Comparison of ENCODE assay signal across 22 cellular contexts in the genomic region with DNA sequence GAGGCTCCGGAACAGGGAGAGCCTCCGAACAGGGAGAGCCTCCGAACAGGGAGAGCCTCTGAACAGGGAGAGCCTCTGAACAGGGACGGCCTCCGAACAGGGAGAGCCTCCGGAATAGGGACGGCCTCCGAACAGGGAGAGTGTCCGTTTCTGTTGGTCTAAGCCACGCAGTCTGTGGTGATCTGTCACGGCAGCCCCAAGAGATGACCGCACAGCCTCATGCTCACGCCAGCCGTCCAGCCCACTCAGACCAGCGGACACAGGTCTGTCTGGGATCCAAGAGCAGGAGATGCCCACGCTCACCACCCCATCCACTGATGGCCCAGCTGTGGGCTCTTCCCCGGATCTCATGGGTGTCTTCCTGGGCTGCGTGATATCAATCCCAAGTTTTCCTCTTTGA. TPM values are rescaled to one million over a fixed set of nuclear protein-coding genes. Genes with fewer than 3 reads are reported as not detected.
DNase-seq lines count a peak whose midpoint lies in the region; ATAC-seq, FAIRE-seq and TF ChIP-seq lines count a peak whose summit lies in the region.
"Had no signal": no experiment of that assay in that cellular context is flagged by ENCODE, and none has a peak within 500 bp of the region (broad histone marks: within the 10 kb centered on the region; RNA-seq: fewer than 3 reads in every experiment).

No MANE protein-coding gene starts in this region.

- peaks cover 0 to 42% (median 17%) of the 10 kb centered on the region in 7 donors for H3K27me3 ChIP-seq in spleen (replicated peaks in 1 of 7)

- H3K27ac ChIP-seq in kidney (ENCODE audit: low read depth in 2 of 2, low read length in 2 of 2) (no peak overlapping the region), spleen (no peak overlapping the region)

- no peaks in the 10 kb centered on the region for H3K36me3 Mint-ChIP-seq in natural killer cell treated with Interleukin-12 subunit alpha and Interleukin-12 subunit beta and Interleukin-15 and Interleukin-18, amount 100 ng/mL, for 72 hours
- H3K36me3 Mint-ChIP-seq in natural killer cell (no peaks in the 10 kb centered on the region), chondrocyte (ENCODE audit: low read depth) (no peaks in the 10 kb centered on the region)
- H3K36me3 Mint-ChIP-seq: CD4-positive, alpha-beta memory T cell had no signal

- TF ChIP-seq POLR2A in spleen (IDR thresholded peaks at IDR 0.05), result no peak

- intact Hi-C loops in natural killer cell (cut with micrococcal nuclease) (no loop called here), kidney (cut with DNase I) (no loop called here), spleen (cut with DNase I; ENCODE audit: low total_unique reads) (no loop called here)

- no peak for TF ChIP-seq CTCF in natural killer cell (IDR thresholded peaks at IDR 0.05)
- no peak for TF ChIP-seq CTCF in chondrocyte (IDR thresholded peaks at IDR 0.05)
- TF ChIP-seq CTCF in kidney (IDR thresholded peaks at IDR 0.05; ENCODE audit: borderline replicate concordance, extremely low read depth, insufficient read depth), result no peak
- TF ChIP-seq CTCF in spleen (IDR thresholded peaks at IDR 0.05 in 8 of 11, conservative IDR thresholded peaks at IDR 0.05 in 3 of 11), result no peak

- 86 to 93% (median 91%) methylated on average over 17 to 18 of the region's 18 CpGs for WGBS in spleen, 5 donors

- H3K9ac ChIP-seq in kidney (ENCODE audit: low read length in 2 of 2), result no peak overlapping the region

- H3K9me3 Mint-ChIP-seq in natural killer cell treated with Interleukin-12 subunit alpha and Interleukin-12 subunit beta and Interleukin-15 and Interleukin-18, amount 100 ng/mL, for 72 hours, result no peaks in the 10 kb centered on the region
- H3K9me3 Mint-ChIP-seq in natural killer cell, result no peaks in the 10 kb centered on the region
- H3K9me3 Mint-ChIP-seq in chondrocyte (ENCODE audit: low read depth), result no peaks in the 10 kb centered on the region

- no peak for FAIRE-seq in kidney (lab: Jason Lieb, UNC)
- FAIRE-seq: GM12891, GM18507, GM19239, H54 had no signal

- H3K36me3 ChIP-seq in kidney (ENCODE audit: control insufficient read depth in 1 of 2, insufficient read depth in 2 of 2, low read length in 2 of 2) (no peaks in the 10 kb centered on the region), spleen (no peaks in the 10 kb centered on the region)
- H3K36me3 ChIP-seq: HAP-1 had no signal

- no peak overlapping the region for H3K4me3 Mint-ChIP-seq in natural killer cell treated with Interleukin-12 subunit alpha and Interleukin-12 subunit beta and Interleukin-15 and Interleukin-18, amount 100 ng/mL, for 72 hours
- no peak overlapping the region for H3K4me3 Mint-ChIP-seq in natural killer cell
- no peak overlapping the region for H3K4me3 Mint-ChIP-seq in chondrocyte (ENCODE audit: unreplicated experiment)
- H3K4me3 Mint-ChIP-seq: CD4-positive, alpha-beta memory T cell; HFFc6 had no signal

- H3K4me3 ChIP-seq in kidney (ENCODE audit: low read length in 2 of 2) (no peak overlapping the region), spleen (no peak overlapping the region)
- H3K4me3 ChIP-seq: HAP-1 had no signal

- no peak overlapping the region for H3K27ac Mint-ChIP-seq in natural killer cell treated with Interleukin-12 subunit alpha and Interleukin-12 subunit beta and Interleukin-15 and Interleukin-18, amount 100 ng/mL, for 72 hours
- H3K27ac Mint-ChIP-seq in natural killer cell (no peak overlapping the region), chondrocyte (ENCODE audit: unreplicated experiment) (no peak overlapping the region)
- H3K27ac Mint-ChIP-seq: HFFc6 had no signal

- H3K27me3 Mint-ChIP-seq in natural killer cell treated with Interleukin-12 subunit alpha and Interleukin-12 subunit beta and Interleukin-15 and Interleukin-18, amount 100 ng/mL, for 72 hours, result peaks cover 0 to 6% of the 10 kb centered on the region in 2 donors
- peaks cover 0 to 2% of the 10 kb centered on the region in 2 donors for H3K27me3 Mint-ChIP-seq in natural killer cell (ENCODE audit: low read depth in 2 of 2)
- H3K27me3 Mint-ChIP-seq in chondrocyte (ENCODE audit: low read depth), result peaks cover 21% of the 10 kb centered on the region

- peak; percentile 31 for DNase-seq in natural killer cell treated with Interleukin-12 subunit alpha and Interleukin-12 subunit beta and Interleukin-15 and Interleukin-18, amount 100 ng/mL, for 72 hours (ENCODE audit: low spot score)
- no peak for DNase-seq in natural killer cell
- peak; percentile 62 for DNase-seq in chondrocyte (ENCODE audit: low spot score)
- peak; percentile 50 for DNase-seq in kidney
- peak; percentile 29 for DNase-seq in spleen
- no peak for DNase-seq in COLO829 (ENCODE audit: low spot score)
- DNase-seq: C1 segment of cervical spinal cord; Caco-2; CD4-positive, alpha-beta memory T cell; DMS153; DND-41; GDM1; GOT3; HFFc6 had no signal

- ATAC-seq in natural killer cell treated with Interleukin-12 subunit alpha and Interleukin-12 subunit beta and Interleukin-15 and Interleukin-18, amount 100 ng/mL, for 72 hours, result no peak
- no peak for ATAC-seq in natural killer cell
- ATAC-seq in GM19351 (IDR thresholded peaks at IDR 0.05; ENCODE audit: unreplicated experiment), result no peak
- ATAC-seq in HG03571 (IDR thresholded peaks at IDR 0.05; ENCODE audit: unreplicated experiment), result no peak

- H3K9me3 ChIP-seq in kidney (ENCODE audit: control insufficient read depth in 1 of 2, low read length in 2 of 2) (no peaks in the 10 kb centered on the region), spleen (no peaks in the 10 kb centered on the region)
- H3K9me3 ChIP-seq: HAP-1 had no signal

- H3K4me1 Mint-ChIP-seq in natural killer cell treated with Interleukin-12 subunit alpha and Interleukin-12 subunit beta and Interleukin-15 and Interleukin-18, amount 100 ng/mL, for 72 hours (ENCODE audit: low read depth in 2 of 2), result peaks cover 0 to 3% of the 10 kb centered on the region in 2 donors
- H3K4me1 Mint-ChIP-seq in natural killer cell (peaks cover 0 to 5% of the 10 kb centered on the region in 2 donors), chondrocyte (ENCODE audit: low read depth) (no peaks in the 10 kb centered on the region)
- H3K4me1 Mint-ChIP-seq: CD4-positive, alpha-beta memory T cell had no signal

- H3K4me1 ChIP-seq in kidney (ENCODE audit: control insufficient read depth in 1 of 2, insufficient read depth in 1 of 2, low read depth in 1 of 2, low read length in 2 of 2) (no peaks in the 10 kb centered on the region), spleen (no peaks in the 10 kb centered on the region)
- H3K4me1 ChIP-seq: Caco-2, HAP-1 had no signal

RNA-seq across cellular contexts. Expression of gene GALNT9, which starts 33.3 kb away (rescaled TPM):
- not detected for total RNA-seq in natural killer cell treated with Interleukin-12 subunit alpha and Interleukin-12 subunit beta and Interleukin-15 and Interleukin-18, amount 100 ng/mL, for 72 hours
- total RNA-seq in natural killer cell (not detected), chondrocyte (0.15 to 0.29 TPM in 2 of 3 replicates, not detected in the other), kidney (20.7 TPM), spleen (1 to 10 TPM in 5 of 7 donors, under 1 TPM in 2; 0.52 to 2.4 (median 1.4) TPM)
- polyA plus RNA-seq in kidney (ENCODE audit: insufficient read depth, low read depth, low replicate concordance) (4.8 TPM), spleen (under 1 TPM; 0.20 to 0.51 (median 0.30) TPM)
- total RNA-seq: CD4-positive, alpha-beta memory T cell; HFFc6 had no signal
- polyA plus RNA-seq: BJ had no signal

Comparison
In these comparisons a context has a peak if more than half of its experiments do, and no peak if none do; other contexts are left out.
1. DNase-seq: peak in natural killer cell treated with Interleukin-12 subunit alpha and Interleukin-12 subunit beta and Interleukin-15 and Interleukin-18, amount 100 ng/mL, for 72 hours (single experiment), chondrocyte (single experiment), kidney (single experiment) and spleen (single experiment); none in natural killer cell (single experiment) and COLO829 (single experiment).